25 cellular contexts compared by ENCODE assay signal in genomic region chr6:17242087-17242486, GRCh38.
"Had no signal": no experiment of that assay in that cellular context is flagged by ENCODE, and none has a peak within 500 bp of the region (broad histone marks: within the 10 kb centered on the region; RNA-seq: fewer than 3 reads in every experiment).

No MANE protein-coding gene starts in this region.

- H3K27me3 Mint-ChIP-seq: dendritic cell treated with granulocyte-macrophage colony-stimulating factor and Interleukin-4, amounts not matched to agents 40 ng/mL and 50 ng/mL, for 4 days had no signal

- H3K4me3 Mint-ChIP-seq: dendritic cell treated with granulocyte-macrophage colony-stimulating factor and Interleukin-4, amounts not matched to agents 40 ng/mL and 50 ng/mL, for 4 days; effector memory CD8-positive, alpha-beta T cell; endodermal cell had no signal

- H3K4me3 ChIP-seq: colonic mucosa, coronary artery, dorsolateral prefrontal cortex, esophagus muscularis mucosa, esophagus squamous epithelium, gastrocnemius medialis, gastroesophageal sphincter, heart left ventricle, heart right ventricle had no signal

- H3K4me1 ChIP-seq: colonic mucosa, esophagus muscularis mucosa, esophagus squamous epithelium, foreskin keratinocyte, gastroesophageal sphincter, heart left ventricle, heart right ventricle had no signal

- DNase-seq: colonic mucosa; cortex of kidney; dermis blood vessel endothelial cell; dorsolateral prefrontal cortex; effector CD4-positive, alpha-beta T cell; effector CD8-positive, alpha-beta T cell; effector memory CD4-positive, alpha-beta T cell; effector memory CD8-positive, alpha-beta T cell; endodermal cell; erythroblast; esophagus squamous epithelium; foreskin fibroblast; foreskin keratinocyte; foreskin melanocyte; gastrocnemius medialis; glutamatergic neuron; head of caudate nucleus; heart left ventricle; heart right ventricle had no signal

- H3K9me3 ChIP-seq: colonic mucosa, esophagus squamous epithelium, gastrocnemius medialis had no signal

- H3K36me3 ChIP-seq: colonic mucosa, esophagus muscularis mucosa, esophagus squamous epithelium, gastrocnemius medialis, gastroesophageal sphincter, heart left ventricle, heart right ventricle had no signal

- H3K27ac Mint-ChIP-seq: dendritic cell treated with granulocyte-macrophage colony-stimulating factor and Interleukin-4, amounts not matched to agents 40 ng/mL and 50 ng/mL, for 4 days; effector memory CD8-positive, alpha-beta T cell; endodermal cell had no signal

- H3K27me3 ChIP-seq: colonic mucosa, dorsolateral prefrontal cortex, esophagus muscularis mucosa, esophagus squamous epithelium, gastrocnemius medialis, gastroesophageal sphincter, heart left ventricle, heart right ventricle had no signal

- H3K27ac ChIP-seq: colonic mucosa, coronary artery, dorsolateral prefrontal cortex, epithelial cell of prostate, esophagus muscularis mucosa, esophagus squamous epithelium, foreskin keratinocyte, gastrocnemius medialis, gastroesophageal sphincter, heart left ventricle, heart right ventricle had no signal

- ATAC-seq: effector memory CD8-positive, alpha-beta T cell; esophagus mucosa; foreskin keratinocyte; gastrocnemius medialis; gastroesophageal sphincter; heart left ventricle; heart right ventricle had no signal
